In genomic region chr5:76403713-76403962, GRCh38 we compare ENCODE assay signal across 1 cellular context.
TF ChIP-seq lines count a peak whose summit lies in the region.

No MANE protein-coding gene starts in this region.

TF ChIP-seq in IMR-90, 13 proteins besides CTCF, POLR2A, EP300 and RAD21 (continued from another document):
- no peak for TF ChIP-seq USF2 (IDR thresholded peaks at IDR 0.05; ENCODE audit: low read depth, low read length)
- TF ChIP-seq MAFK (IDR thresholded peaks at IDR 0.05; ENCODE audit: low read depth, low read length): no peak
- TF ChIP-seq SMC3 (IDR thresholded peaks at IDR 0.05; ENCODE audit: low read depth, low read length): no peak
- TF ChIP-seq CHD1 (IDR thresholded peaks at IDR 0.05; ENCODE audit: low read depth, low read length): no peak
- no peak for TF ChIP-seq FOS (IDR thresholded peaks at IDR 0.05; ENCODE audit: low read depth, low read length)
- TF ChIP-seq RFX5 (IDR thresholded peaks at IDR 0.05; ENCODE audit: low read depth, low read length): no peak
- no peak for TF ChIP-seq MAZ (IDR thresholded peaks at IDR 0.05; ENCODE audit: borderline replicate concordance, low read depth, low read length)
- TF ChIP-seq CEBPB (IDR thresholded peaks at IDR 0.05; ENCODE audit: low read depth, low read length): no peak
- TF ChIP-seq NFE2L2 (IDR thresholded peaks at IDR 0.05; ENCODE audit: low read depth, low read length): no peak
- TF ChIP-seq BHLHE40 (IDR thresholded peaks at IDR 0.05; ENCODE audit: low read depth, low read length): no peak
